In the genomic region with DNA sequence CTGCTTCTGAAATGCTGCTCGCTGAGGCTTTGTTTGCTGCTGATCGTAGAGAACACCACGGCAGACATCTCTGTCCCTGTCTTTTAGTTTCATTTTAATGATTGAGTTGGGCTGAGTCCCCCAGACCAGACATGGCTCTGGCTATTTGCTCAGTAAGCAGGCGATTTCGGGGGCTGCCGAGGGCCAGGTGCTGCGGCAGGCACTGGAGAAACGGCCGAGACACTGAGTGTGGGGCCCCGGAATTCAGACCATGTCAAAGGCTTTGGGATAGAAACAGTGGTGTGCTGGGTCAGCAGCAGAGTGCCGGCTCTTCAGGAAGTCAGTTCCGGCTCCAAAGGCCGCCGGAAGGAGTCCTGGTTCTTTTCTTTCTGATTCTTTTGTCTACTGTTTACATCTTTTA, we compare ENCODE assay signal across 9 cellular contexts. TPM values are rescaled to one million over a fixed set of nuclear protein-coding genes. Genes with fewer than 3 reads are reported as not detected.
DNase-seq lines count a peak whose midpoint lies in the region; ATAC-seq and TF ChIP-seq lines count a peak whose summit lies in the region.
"Had no signal": no experiment of that assay in that cellular context is flagged by ENCODE, and none has a peak within 500 bp of the region (broad histone marks: within the 10 kb centered on the region; RNA-seq: fewer than 3 reads in every experiment).

No MANE protein-coding gene starts in this region.

- CTCF ChIA-PET in Caco-2 (lab: Charles Lee): no interaction called here

- no peak for TF ChIP-seq POLR2A in lower leg skin (IDR thresholded peaks at IDR 0.05)

- H3K27ac Mint-ChIP-seq in Caco-2 (ENCODE audit: unreplicated experiment): peak overlapping the region; percentile 82

- H3K9ac ChIP-seq in neural cell (ENCODE audit: low read length): peak overlapping the region; percentile 28

- H3K4me3 ChIP-seq in Caco-2 (ENCODE audit: low read depth, low read length) (peak overlapping the region; percentile 39), dorsolateral prefrontal cortex (peak overlapping the region; percentile 12 to 70 (median 51)), neural cell (ENCODE audit: low read length) (peak overlapping the region; percentile 21), lower leg skin (ENCODE audit: low read depth, poor library complexity, severe bottlenecking) (no peak overlapping the region)

- no peak overlapping the region for H3K4me2 ChIP-seq in neural cell (ENCODE audit: low read length)

- no peaks in the 10 kb centered on the region for H3K9me3 Mint-ChIP-seq in Caco-2 (ENCODE audit: unreplicated experiment)

- no peaks in the 10 kb centered on the region for H4K20me1 ChIP-seq in neural cell (ENCODE audit: insufficient read depth)

- H2AFZ ChIP-seq in neural cell (ENCODE audit: low read depth, low read length): no peak overlapping the region

- H3K27me3 ChIP-seq in Caco-2 (replicated peaks; ENCODE audit: control insufficient read depth, insufficient read depth, low read length) (no peaks in the 10 kb centered on the region), dorsolateral prefrontal cortex (no peaks in the 10 kb centered on the region), neural cell (ENCODE audit: insufficient read depth, low read depth, low read length) (no peaks in the 10 kb centered on the region)

- WGBS in lower leg skin, 2 donors: 77 to 82% methylated on average over 14 of the region's 14 CpGs

- BruUV-seq in Caco-2 (replicated peaks; lab: Mats Ljungman, UMichigan): no TSS peak

- no peak for ATAC-seq in HG02840 (IDR thresholded peaks at IDR 0.05; ENCODE audit: low FRiP score, unreplicated experiment)

- H3K36me3 Mint-ChIP-seq in Caco-2 (ENCODE audit: insufficient read depth, unreplicated experiment): peaks cover 25% of the 10 kb centered on the region

- H3K4me3 Mint-ChIP-seq in Caco-2 (ENCODE audit: unreplicated experiment): peak overlapping the region; percentile 74

- TF ChIP-seq EP300 in neural cell (conservative IDR thresholded peaks at IDR 0.05; ENCODE audit: poor library complexity, severe bottlenecking): no peak

- H3K9me2 ChIP-seq in neural cell (ENCODE audit: insufficient read depth, low read length): no peaks in the 10 kb centered on the region

- H3K9me3 ChIP-seq in Caco-2 (no peaks in the 10 kb centered on the region), neural cell (ENCODE audit: low read length) (no peaks in the 10 kb centered on the region)

- POLR2A ChIA-PET in Caco-2 (lab: Charles Lee): interaction anchor here (0.9 kb wide), 1 partner anchor 29 kb away, joined by 3 read pairs; no protein-coding TSS in a partner anchor

- peaks cover 5% of the 10 kb centered on the region for H3K79me2 ChIP-seq in neural cell (replicated peaks; ENCODE audit: insufficient read depth, low read length)

- H3F3A ChIP-seq in neural cell (ENCODE audit: insufficient read depth, low read length, poor library complexity, severe bottlenecking): no peaks in the 10 kb centered on the region

- peaks cover 11% of the 10 kb centered on the region; the same call in 1 of the 2 replicates for H3K4me1 ChIP-seq in Caco-2

- peak; percentile 50 to 56 for DNase-seq in Caco-2
- peak; percentile 49 for DNase-seq in NAMALWA (ENCODE audit: low spot score)
- DNase-seq in dorsolateral prefrontal cortex: peak in 1 of 10 donors; percentile 31
- DNase-seq in lower leg skin (ENCODE audit: low spot score in 2 of 2): no peak
- DNase-seq in NCI-H1105 treated with DMSO at 0.1 percent for 48 hours (lab: John Stamatoyannopoulos, UW): no peak
- no peak for DNase-seq in NK-92 (lab: John Stamatoyannopoulos, UW; ENCODE audit: unreplicated experiment)
- DNase-seq: cerebellar nuclear complex had no signal

- intact Hi-C loops in Caco-2 (cut with micrococcal nuclease; ENCODE audit: unreplicated experiment) (loop anchor here (5.0 kb wide), 1 partner anchor 255 kb away; no protein-coding TSS in a partner anchor), dorsolateral prefrontal cortex (cut with DNase I) (no loop called here), lower leg skin (cut with DNase I; ENCODE audit: low total_unique reads) (no loop called here)

- H3K4me1 Mint-ChIP-seq in Caco-2 (ENCODE audit: low read depth, unreplicated experiment): peaks cover 20% of the 10 kb centered on the region

- no peak for TF ChIP-seq RAD21 in neural cell (conservative IDR thresholded peaks at IDR 0.05)

- peak overlapping the region in 41 of 59 donors; percentile 0 to 78 (median 48) for H3K27ac ChIP-seq in dorsolateral prefrontal cortex
- no peak overlapping the region for H3K27ac ChIP-seq in neural cell (ENCODE audit: low read length)

- H3K36me3 ChIP-seq in Caco-2 (ENCODE audit: control insufficient read depth, insufficient read depth, low read length) (no peaks in the 10 kb centered on the region), neural cell (ENCODE audit: insufficient read depth, low read length) (no peaks in the 10 kb centered on the region)

- no peak for TF ChIP-seq CTCF in Caco-2 (IDR thresholded peaks at IDR 0.05; ENCODE audit: insufficient read depth in 1 of 2, low read depth in 1 of 2, low read length in 1 of 2, severe bottlenecking in 1 of 2, unreplicated experiment in 1 of 2)
- TF ChIP-seq CTCF in dorsolateral prefrontal cortex (IDR thresholded peaks at IDR 0.05 in 54 of 56, conservative IDR thresholded peaks at IDR 0.05 in 2 of 56; ENCODE audit: low read depth in 1 of 56, partially characterized antibody in 56 of 56): peak in 1 of 56 donors; percentile 8
- TF ChIP-seq CTCF in neural cell (IDR thresholded peaks at IDR 0.05; ENCODE audit: poor library complexity, severe bottlenecking): no peak
- TF ChIP-seq CTCF in lower leg skin (IDR thresholded peaks at IDR 0.05): no peak

- H3K27me3 Mint-ChIP-seq in Caco-2 (ENCODE audit: insufficient read depth, unreplicated experiment): no peaks in the 10 kb centered on the region

TF ChIP-seq in neural cell, 6 proteins besides CTCF, POLR2A, EP300 and RAD21:
- no peak for TF ChIP-seq SMC3 (conservative IDR thresholded peaks at IDR 0.05; ENCODE audit: poor library complexity)
- TF ChIP-seq TAF1 (IDR thresholded peaks at IDR 0.05; ENCODE audit: low read depth): no peak
- TF ChIP-seq POLR2AphosphoS5 (IDR thresholded peaks at IDR 0.05): no peak
- TF ChIP-seq, protein P1, sequence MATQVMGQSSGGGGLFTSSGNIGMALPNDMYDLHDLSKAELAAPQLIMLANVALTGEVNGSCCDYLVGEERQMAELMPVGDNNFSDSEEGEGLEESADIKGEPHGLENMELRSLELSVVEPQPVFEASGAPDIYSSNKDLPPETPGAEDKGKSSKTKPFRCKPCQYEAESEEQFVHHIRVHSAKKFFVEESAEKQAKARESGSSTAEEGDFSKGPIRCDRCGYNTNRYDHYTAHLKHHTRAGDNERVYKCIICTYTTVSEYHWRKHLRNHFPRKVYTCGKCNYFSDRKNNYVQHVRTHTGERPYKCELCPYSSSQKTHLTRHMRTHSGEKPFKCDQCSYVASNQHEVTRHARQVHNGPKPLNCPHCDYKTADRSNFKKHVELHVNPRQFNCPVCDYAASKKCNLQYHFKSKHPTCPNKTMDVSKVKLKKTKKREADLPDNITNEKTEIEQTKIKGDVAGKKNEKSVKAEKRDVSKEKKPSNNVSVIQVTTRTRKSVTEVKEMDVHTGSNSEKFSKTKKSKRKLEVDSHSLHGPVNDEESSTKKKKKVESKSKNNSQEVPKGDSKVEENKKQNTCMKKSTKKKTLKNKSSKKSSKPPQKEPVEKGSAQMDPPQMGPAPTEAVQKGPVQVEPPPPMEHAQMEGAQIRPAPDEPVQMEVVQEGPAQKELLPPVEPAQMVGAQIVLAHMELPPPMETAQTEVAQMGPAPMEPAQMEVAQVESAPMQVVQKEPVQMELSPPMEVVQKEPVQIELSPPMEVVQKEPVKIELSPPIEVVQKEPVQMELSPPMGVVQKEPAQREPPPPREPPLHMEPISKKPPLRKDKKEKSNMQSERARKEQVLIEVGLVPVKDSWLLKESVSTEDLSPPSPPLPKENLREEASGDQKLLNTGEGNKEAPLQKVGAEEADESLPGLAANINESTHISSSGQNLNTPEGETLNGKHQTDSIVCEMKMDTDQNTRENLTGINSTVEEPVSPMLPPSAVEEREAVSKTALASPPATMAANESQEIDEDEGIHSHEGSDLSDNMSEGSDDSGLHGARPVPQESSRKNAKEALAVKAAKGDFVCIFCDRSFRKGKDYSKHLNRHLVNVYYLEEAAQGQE (IDR thresholded peaks at IDR 0.05; ENCODE audit: borderline replicate concordance): no peak
- no peak for TF ChIP-seq EZH2 (IDR thresholded peaks at IDR 0.05; ENCODE audit: borderline replicate concordance, insufficient read depth, low read length, poor library complexity, severe bottlenecking)
- TF ChIP-seq MXI1 (conservative IDR thresholded peaks at IDR 0.05; ENCODE audit: poor library complexity, severe bottlenecking): no peak

RNA-seq across cellular contexts. Expression of a gene that starts 5.0 kb away (rescaled TPM):
- total RNA-seq in Caco-2 (2022) (11.7 and 12.5 TPM in 2 replicates), dorsolateral prefrontal cortex (10 to 100 TPM; 14.0 to 36.4 (median 25.3) TPM), lower leg skin (10 to 100 TPM in 1 of 4 donors, 1 to 10 TPM in 3; 3.1 to 11.3 (median 8.5) TPM)
- polyA plus RNA-seq in neural cell: 26.7 and 35.7 TPM in 2 replicates
- 22.6 and 25.2 TPM in 2 replicates for polyA minus RNA-seq in neural cell

RNA-seq across cellular contexts. Expression of a gene that starts 29.3 kb away (rescaled TPM):
- total RNA-seq in Caco-2 (2022): 11.9 and 13.3 TPM in 2 replicates
- 10 to 100 TPM; 30.1 to 78.4 (median 57.0) TPM for total RNA-seq in dorsolateral prefrontal cortex
- 23.2 and 36.2 TPM in 2 replicates for polyA plus RNA-seq in neural cell
- polyA minus RNA-seq in neural cell: 14.1 and 15.3 TPM in 2 replicates
- total RNA-seq in lower leg skin: 1 to 10 TPM; 4.8 to 6.4 (median 5.7) TPM

RNA-seq across cellular contexts. Expression of a gene that starts 60.0 kb away (rescaled TPM):
- total RNA-seq in Caco-2 (2022) (17.8 and 19.3 TPM in 2 replicates), dorsolateral prefrontal cortex (10 to 100 TPM in 118 of 120 experiments, 1 to 10 TPM in 2; 7.7 to 28.3 (median 17.8) TPM), lower leg skin (10 to 100 TPM; 28.3 to 33.1 (median 28.9) TPM)
- 10.7 and 13.0 TPM in 2 replicates for polyA plus RNA-seq in neural cell
- 21.1 and 24.8 TPM in 2 replicates for polyA minus RNA-seq in neural cell

Comparison
In these comparisons a context has a peak if more than half of its experiments do, and no peak if none do; other contexts are left out.
1. DNase-seq: peak in Caco-2 (2 of 2) and NAMALWA (single experiment); none in lower leg skin (0 of 2), NCI-H1105 treated with DMSO at 0.1 percent for 48 hours (single experiment) and NK-92 (single experiment).